29 cellular contexts compared by ENCODE assay signal in genomic region chr4:117691572-117692351, GRCh38.
DNase-seq lines count a peak whose midpoint lies in the region; ATAC-seq, FAIRE-seq and TF ChIP-seq lines count a peak whose summit lies in the region.
"Had no signal": no experiment of that assay in that cellular context is flagged by ENCODE, and none has a peak within 500 bp of the region (broad histone marks: within the 10 kb centered on the region; RNA-seq: fewer than 3 reads in every experiment).

No MANE protein-coding gene starts in this region.

- H3K27me3 ChIP-seq in right cardiac atrium (ENCODE audit: control insufficient read depth, insufficient read depth) (no peaks in the 10 kb centered on the region), SJCRH30 (no peaks in the 10 kb centered on the region), aorta (ENCODE audit: control insufficient read depth in 1 of 2, insufficient read depth in 2 of 2, low read length in 1 of 2) (no peaks in the 10 kb centered on the region)
- H3K27me3 ChIP-seq: BLaER1 treated with 17β-estradiol and CSF1 and Interleukin-3, amounts not matched to agents 10 nM and 100 nM had no signal

- no peak overlapping the region for H3K4me3 ChIP-seq in right cardiac atrium (ENCODE audit: low read length)
- no peak overlapping the region for H3K4me3 ChIP-seq in SJCRH30
- H3K4me3 ChIP-seq in kidney (ENCODE audit: low read length in 2 of 2), result no peak overlapping the region
- H3K4me3 ChIP-seq in aorta (ENCODE audit: low read length in 2 of 2), result no peak overlapping the region
- H3K4me3 ChIP-seq: A549; BLaER1 treated with 17β-estradiol and CSF1 and Interleukin-3, amounts not matched to agents 10 nM and 100 nM had no signal

- no peaks in the 10 kb centered on the region for H3K4me1 ChIP-seq in right cardiac atrium (ENCODE audit: control insufficient read depth, insufficient read depth, low read length)
- no peaks in the 10 kb centered on the region for H3K4me1 ChIP-seq in SJCRH30
- H3K4me1 ChIP-seq in kidney (ENCODE audit: control insufficient read depth in 1 of 2, insufficient read depth in 1 of 2, low read depth in 1 of 2, low read length in 2 of 2), result no peaks in the 10 kb centered on the region
- H3K4me1 ChIP-seq in aorta (ENCODE audit: control insufficient read depth in 1 of 2, insufficient read depth in 2 of 2, low read length in 2 of 2), result no peaks in the 10 kb centered on the region
- H3K4me1 ChIP-seq: A549, Caco-2 had no signal

- ATAC-seq in right cardiac atrium (no peak), Right ventricle myocardium superior (ENCODE audit: poor library complexity) (no peak), aorta (ENCODE audit: low FRiP score) (peak; percentile 26), HG03135 (IDR thresholded peaks at IDR 0.05; ENCODE audit: unreplicated experiment) (no peak), HG03565 (IDR thresholded peaks at IDR 0.05; ENCODE audit: unreplicated experiment) (no peak)
- ATAC-seq: A549 had no signal

- DNase-seq in right cardiac atrium (peak in 2 of 3 donors; percentile 26 to 32), Right ventricle myocardium superior (no peak), SJCRH30 (peak; percentile 50 to 53), kidney (peak; percentile 43), aorta (peak in 1 of 2 donors; percentile 32), C1 segment of cervical spinal cord (lab: John Stamatoyannopoulos, UW) (no peak)
- DNase-seq: AML-193; CD4-positive, alpha-beta memory T cell; DMS79 treated with DMSO at 0.1 percent for 48 hours; H9; MM.1S; NCI-H1694; NCI-H2029 treated with DMSO at 0.1 percent for 48 hours; NCI-H226; NCI-H510A; NCI-H748 treated with DMSO at 0.1 percent for 48 hours; RPMI8226; SIG-M5; SK-N-SH; SW 1271 had no signal

- intact Hi-C loops in right cardiac atrium (cut with DNase I), result no loop called here
- intact Hi-C loops in Right ventricle myocardium superior (cut with DNase I), result no loop called here
- intact Hi-C loops in kidney (cut with DNase I), result no loop called here
- intact Hi-C loops in aorta (cut with DNase I), result no loop called here

- no peak overlapping the region for H3K9ac ChIP-seq in kidney (ENCODE audit: low read length in 2 of 2)
- H3K9ac ChIP-seq: BLaER1 treated with 17β-estradiol and CSF1 and Interleukin-3, amounts not matched to agents 10 nM and 100 nM; KMS-11; SK-N-SH had no signal

- no peaks in the 10 kb centered on the region for H3K9me3 ChIP-seq in right cardiac atrium (ENCODE audit: control insufficient read depth, low read length)
- no peaks in the 10 kb centered on the region for H3K9me3 ChIP-seq in SJCRH30 (replicated peaks)
- no peaks in the 10 kb centered on the region for H3K9me3 ChIP-seq in kidney (ENCODE audit: control insufficient read depth in 1 of 2, low read length in 2 of 2)
- peaks cover 1% of the 10 kb centered on the region for H3K9me3 ChIP-seq in aorta (ENCODE audit: control insufficient read depth, low read length)
- H3K9me3 ChIP-seq: A549; BLaER1 treated with 17β-estradiol and CSF1 and Interleukin-3, amounts not matched to agents 10 nM and 100 nM; Caco-2; SK-N-SH had no signal

- FAIRE-seq in kidney (lab: Jason Lieb, UNC), result no peak
- FAIRE-seq: A549, GM12892, GM19239 had no signal

- H3K36me3 ChIP-seq in SJCRH30, result no peaks in the 10 kb centered on the region
- no peaks in the 10 kb centered on the region for H3K36me3 ChIP-seq in kidney (ENCODE audit: control insufficient read depth in 1 of 2, insufficient read depth in 2 of 2, low read length in 2 of 2)
- no peaks in the 10 kb centered on the region for H3K36me3 ChIP-seq in aorta (ENCODE audit: control insufficient read depth in 1 of 2, insufficient read depth in 2 of 2, low read length in 1 of 2)
- H3K36me3 ChIP-seq: BLaER1 treated with 17β-estradiol and CSF1 and Interleukin-3, amounts not matched to agents 10 nM and 100 nM had no signal

- WGBS in right cardiac atrium, result 75% methylated on average over 7 of the region's 7 CpGs
- 65 to 68% methylated on average over 7 of the region's 7 CpGs for WGBS in aorta, 2 donors

- TF ChIP-seq CTCF in kidney (IDR thresholded peaks at IDR 0.05; ENCODE audit: borderline replicate concordance, extremely low read depth, insufficient read depth), result no peak

- H3K27ac ChIP-seq in right cardiac atrium (ENCODE audit: low read length) (no peak overlapping the region), SJCRH30 (no peak overlapping the region), kidney (ENCODE audit: low read depth in 2 of 2, low read length in 2 of 2) (no peak overlapping the region), aorta (ENCODE audit: low read depth in 1 of 2, low read length in 2 of 2) (no peak overlapping the region)
- H3K27ac ChIP-seq: A549; BLaER1 treated with 17β-estradiol and CSF1 and Interleukin-3, amounts not matched to agents 10 nM and 100 nM; HL-60; KMS-11 had no signal

Comparison
In these comparisons a context has a peak if more than half of its experiments do, and no peak if none do; other contexts are left out.
1. DNase-seq: peak in right cardiac atrium (2 of 3), SJCRH30 (2 of 2) and kidney (single experiment); none in Right ventricle myocardium superior (single experiment) and C1 segment of cervical spinal cord (0 of 14).